ENCODE assay signal across 8 cellular contexts in genomic region chr15:40593588-40594428, GRCh38. TPM values are rescaled to one million over a fixed set of nuclear protein-coding genes. Genes with fewer than 3 reads are reported as not detected.
DNase-seq lines count a peak whose midpoint lies in the region; ATAC-seq and TF ChIP-seq lines count a peak whose summit lies in the region.

A gene with protein sequence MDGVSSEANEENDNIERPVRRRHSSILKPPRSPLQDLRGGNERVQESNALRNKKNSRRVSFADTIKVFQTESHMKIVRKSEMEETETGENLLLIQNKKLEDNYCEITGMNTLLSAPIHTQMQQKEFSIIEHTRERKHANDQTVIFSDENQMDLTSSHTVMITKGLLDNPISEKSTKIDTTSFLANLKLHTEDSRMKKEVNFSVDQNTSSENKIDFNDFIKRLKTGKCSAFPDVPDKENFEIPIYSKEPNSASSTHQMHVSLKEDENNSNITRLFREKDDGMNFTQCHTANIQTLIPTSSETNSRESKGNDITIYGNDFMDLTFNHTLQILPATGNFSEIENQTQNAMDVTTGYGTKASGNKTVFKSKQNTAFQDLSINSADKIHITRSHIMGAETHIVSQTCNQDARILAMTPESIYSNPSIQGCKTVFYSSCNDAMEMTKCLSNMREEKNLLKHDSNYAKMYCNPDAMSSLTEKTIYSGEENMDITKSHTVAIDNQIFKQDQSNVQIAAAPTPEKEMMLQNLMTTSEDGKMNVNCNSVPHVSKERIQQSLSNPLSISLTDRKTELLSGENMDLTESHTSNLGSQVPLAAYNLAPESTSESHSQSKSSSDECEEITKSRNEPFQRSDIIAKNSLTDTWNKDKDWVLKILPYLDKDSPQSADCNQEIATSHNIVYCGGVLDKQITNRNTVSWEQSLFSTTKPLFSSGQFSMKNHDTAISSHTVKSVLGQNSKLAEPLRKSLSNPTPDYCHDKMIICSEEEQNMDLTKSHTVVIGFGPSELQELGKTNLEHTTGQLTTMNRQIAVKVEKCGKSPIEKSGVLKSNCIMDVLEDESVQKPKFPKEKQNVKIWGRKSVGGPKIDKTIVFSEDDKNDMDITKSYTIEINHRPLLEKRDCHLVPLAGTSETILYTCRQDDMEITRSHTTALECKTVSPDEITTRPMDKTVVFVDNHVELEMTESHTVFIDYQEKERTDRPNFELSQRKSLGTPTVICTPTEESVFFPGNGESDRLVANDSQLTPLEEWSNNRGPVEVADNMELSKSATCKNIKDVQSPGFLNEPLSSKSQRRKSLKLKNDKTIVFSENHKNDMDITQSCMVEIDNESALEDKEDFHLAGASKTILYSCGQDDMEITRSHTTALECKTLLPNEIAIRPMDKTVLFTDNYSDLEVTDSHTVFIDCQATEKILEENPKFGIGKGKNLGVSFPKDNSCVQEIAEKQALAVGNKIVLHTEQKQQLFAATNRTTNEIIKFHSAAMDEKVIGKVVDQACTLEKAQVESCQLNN (N-terminal part only) (plus strand): TSS chr15:40594249. CDS start chr15:40602932, 8,683 bp downstream.

- TF ChIP-seq CTCF in BJ (IDR thresholded peaks at IDR 0.05; ENCODE audit: insufficient read depth, low read depth, low read length) = no peak
- TF ChIP-seq CTCF in colonic mucosa (IDR thresholded peaks at IDR 0.05) = no peak

- CTCF ChIA-PET in BJ (lab: Yijun Ruan, JAX) = interaction anchor here (0.8 to 2.2 kb wide), 3 partner anchors 22 to 300 kb away, joined by 3 to 6 read pairs (median 3); partner anchors contain the start of gene VPS18

- peak; percentile 93 for DNase-seq in BJ (ENCODE audit: low read depth)
- DNase-seq in NCI-H526 treated with DMSO at 0.1 percent for 48 hours (lab: John Stamatoyannopoulos, UW) = peak; percentile 97
- DNase-seq in activated CD4-positive, alpha-beta T cell treated with anti-CD3 and anti-CD28 coated beads for 48 hours = peak; percentile 94
- DNase-seq in colonic mucosa = peak; percentile 95
- peak; percentile 95 for DNase-seq in kidney tubule cell (ENCODE audit: low spot score)
- peak; percentile 72 to 75 for DNase-seq in stimulated activated CD4-positive, alpha-beta T cell treated with anti-CD3 and anti-CD28 coated beads, Interleukin-1b, Interleukin-23, amount 100 ng/mL, for 1 hour (ENCODE audit: low read depth in 2 of 2)

- H3K4me1 ChIP-seq in colonic mucosa = no peaks in the 10 kb centered on the region

- H3K27ac ChIP-seq in colonic mucosa = peak within 1 kb of the TSS; percentile 70

- no peaks in the 10 kb centered on the region for H3K9me3 ChIP-seq in colonic mucosa

- peak within 1 kb of the TSS; percentile 61 to 67 for H3K9ac ChIP-seq in colonic mucosa (ENCODE audit: low read depth in 2 of 2, low read length in 2 of 2)

- H3K27me3 ChIP-seq in BJ (ENCODE audit: control insufficient read depth, insufficient read depth, low read length) (no peaks in the 10 kb centered on the region; the same call in 1 of the 2 replicates), colonic mucosa (no peaks in the 10 kb centered on the region)

- peak within 1 kb of the TSS; percentile 91 for H3K4me3 ChIP-seq in BJ (ENCODE audit: low read depth, low read length)
- H3K4me3 ChIP-seq in colonic mucosa = peak within 1 kb of the TSS; percentile 75

- POLR2A ChIA-PET in BJ (lab: Charles Lee) = no interaction called here

- intact Hi-C loops in colonic mucosa (cut with DNase I) = no loop called here

- ATAC-seq in GM19324 (IDR thresholded peaks at IDR 0.05; ENCODE audit: low FRiP score, unreplicated experiment) (peak; percentile 77), HG03469 (IDR thresholded peaks at IDR 0.05; ENCODE audit: unreplicated experiment) (peak; percentile 39)

- H3K36me3 ChIP-seq in BJ (ENCODE audit: control insufficient read depth, insufficient read depth, low read length) (no peaks in the 10 kb centered on the region), colonic mucosa (no peaks in the 10 kb centered on the region)

RNA-seq across cellular contexts. Expression of the gene that starts here (rescaled TPM):
- polyA plus RNA-seq in BJ (2011; rRNA removed) = 3.9 and 8.5 TPM in 2 replicates
- polyA minus RNA-seq in BJ (2011; rRNA and poly(A)+ RNA removed) = 5.3 and 6.9 TPM in 2 replicates
- 10 to 100 TPM in 1 of 2 donors, 1 to 10 TPM in 1; 8.5 to 18.8 TPM for total RNA-seq in colonic mucosa

Comparison
In these comparisons a context has a peak if more than half of its experiments do, and no peak if none do; other contexts are left out.
1. Peak in every context shown above with its lines: DNase-seq, ATAC-seq, H3K4me3 ChIP-seq and H3K27ac ChIP-seq.